ENCODE assay signal across 11 cellular contexts in the genomic region with DNA sequence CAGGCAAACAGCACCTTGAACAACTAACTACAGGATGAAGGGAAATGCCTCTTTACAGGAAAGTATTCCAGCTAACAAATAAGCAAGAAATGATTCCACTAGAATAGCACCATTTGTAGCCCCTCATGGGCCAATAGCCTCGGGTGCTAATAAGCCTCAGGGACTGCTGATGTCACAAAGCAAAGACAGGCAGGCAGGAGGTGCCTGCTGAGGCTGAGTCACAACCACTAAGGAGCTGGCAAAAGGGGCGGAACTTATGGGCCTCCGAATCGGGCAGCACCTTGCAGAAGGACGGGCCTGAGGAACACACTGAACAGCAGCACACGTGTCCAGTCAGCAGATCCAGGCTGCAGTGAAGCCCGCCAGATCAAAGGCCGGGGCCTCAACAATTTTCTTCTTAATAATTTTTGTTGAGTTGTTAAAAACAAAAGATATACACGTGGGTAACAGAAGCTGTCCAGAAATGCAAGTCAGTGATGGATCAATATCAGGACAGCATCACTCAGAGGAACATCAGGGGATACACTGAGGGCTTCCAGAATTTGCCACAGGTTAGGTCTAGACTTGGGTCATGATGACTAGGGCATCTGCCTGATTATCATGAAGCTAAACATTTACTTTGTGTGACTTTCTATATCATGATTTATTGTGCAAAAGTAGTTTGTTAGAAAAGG. TPM values are rescaled to one million over a fixed set of nuclear protein-coding genes. Genes with fewer than 3 reads are reported as not detected.
DNase-seq lines count a peak whose midpoint lies in the region; ATAC-seq and TF ChIP-seq lines count a peak whose summit lies in the region.
"Not testable (repeated sequence)": the region's sequence is repeated elsewhere in the genome, so short reads cannot be mapped to it uniquely, and the experiment has no call there.
"Had no signal": no experiment of that assay in that cellular context is flagged by ENCODE, and none has a peak within 500 bp of the region (broad histone marks: within the 10 kb centered on the region; RNA-seq: fewer than 3 reads in every experiment).

No MANE protein-coding gene starts in this region.

- H3K79me1 ChIP-seq in mesendoderm (ENCODE audit: low read length): not testable (repeated sequence)

- not testable (repeated sequence) for H3K27ac ChIP-seq in heart right ventricle; mesendoderm (ENCODE audit: low read depth, low read length); upper lobe of right lung

- not testable (repeated sequence) for H3K9ac ChIP-seq in mesendoderm (ENCODE audit: low read length)

- ATAC-seq in T-helper 17 cell: peak; percentile 32
- peak; percentile 80 for ATAC-seq in esophagus mucosa
- peak in 6 of 8 donors; percentile 44 to 92 (median 83) for ATAC-seq in heart right ventricle
- peak; percentile 70 for ATAC-seq in upper lobe of right lung

- H3K79me2 ChIP-seq in mesendoderm (ENCODE audit: control insufficient read depth, insufficient read depth, low read length): not testable (repeated sequence)

- H4K8ac ChIP-seq in mesendoderm (ENCODE audit: low read depth, low read length): not testable (repeated sequence)

- not testable (repeated sequence) for H2BK120ac ChIP-seq in mesendoderm (ENCODE audit: low read depth, low read length)

- H3K4ac ChIP-seq in mesendoderm (ENCODE audit: low read depth, low read length): not testable (repeated sequence)

- H3K36me3 ChIP-seq in heart right ventricle (peaks cover 0 to 33% (median 4%) of the 10 kb centered on the region in 9 donors), upper lobe of right lung (peaks cover 18% of the 10 kb centered on the region)
- H3K36me3 ChIP-seq in mesendoderm (ENCODE audit: control insufficient read depth, insufficient read depth, low read length): not testable (repeated sequence)

- not testable (repeated sequence) for H2AK5ac ChIP-seq in mesendoderm (ENCODE audit: low read length)

- not testable (repeated sequence) for H3K4me3 Mint-ChIP-seq in T-helper 17 cell

- not testable (repeated sequence) for TF ChIP-seq CTCF in heart right ventricle (IDR thresholded peaks at IDR 0.05); upper lobe of right lung (IDR thresholded peaks at IDR 0.05)

- intact Hi-C loops in heart right ventricle (cut with DNase I); upper lobe of right lung (cut with DNase I): not testable (repeated sequence)

- H3K36me3 Mint-ChIP-seq in T-helper 17 cell (ENCODE audit: low read depth): not testable (repeated sequence)

- DNase-seq in ELF-1 (ENCODE audit: low read depth, low spot score) (peak; percentile 44), M059J (ENCODE audit: low read depth) (peak; percentile 30), astrocyte of the hippocampus (ENCODE audit: low read depth, low spot score) (peak; percentile 67), mesendoderm (peak; percentile 59)
- DNase-seq in T-helper 17 cell, heart right ventricle, upper lobe of right lung: not testable (repeated sequence)

- peaks cover 0 to 13% (median 0%) of the 10 kb centered on the region in 9 donors for H3K4me1 ChIP-seq in heart right ventricle
- H3K4me1 ChIP-seq in mesendoderm (ENCODE audit: control insufficient read depth, low read depth, low read length); upper lobe of right lung: not testable (repeated sequence)

- H3K18ac ChIP-seq in mesendoderm (ENCODE audit: low read length): not testable (repeated sequence)

- not testable (repeated sequence) for H3K56ac ChIP-seq in mesendoderm (ENCODE audit: low read length)

- not testable (repeated sequence) for H3K4me3 ChIP-seq in heart right ventricle; mesendoderm (ENCODE audit: low read length); upper lobe of right lung

- H2BK15ac ChIP-seq in mesendoderm (replicated peaks; ENCODE audit: low read depth): not testable (repeated sequence)

- H3K27ac Mint-ChIP-seq in T-helper 17 cell: peak overlapping the region; percentile 12

- not testable (repeated sequence) for H3K9me3 ChIP-seq in T-helper 17 cell (ENCODE audit: control insufficient read depth, low read length, poor library complexity, severe bottlenecking); upper lobe of right lung
- H3K9me3 ChIP-seq in heart right ventricle: peaks cover 0 to 32% (median 8%) of the 10 kb centered on the region in 11 donors

- H3K4me2 ChIP-seq in mesendoderm (ENCODE audit: low read length): not testable (repeated sequence)

- H3K27me3 ChIP-seq in heart right ventricle; mesendoderm (ENCODE audit: insufficient read depth, low read length, poor library complexity); upper lobe of right lung: not testable (repeated sequence)

- WGBS in heart right ventricle, 2 donors: 53 to 60% methylated on average over 6 to 7 of the region's 9 CpGs
- WGBS in mesendoderm (ENCODE audit: extremely low coverage, insufficient coverage, low lambda C conversion rate): no CpG with 5 or more reads among the region's 9 CpGs

- H3K23ac ChIP-seq in mesendoderm (ENCODE audit: low read length): not testable (repeated sequence)

- not testable (repeated sequence) for H3K4me1 Mint-ChIP-seq in T-helper 17 cell

- H3K27me3 Mint-ChIP-seq in T-helper 17 cell: not testable (repeated sequence)

- not testable (repeated sequence) for H2BK5ac ChIP-seq in mesendoderm (ENCODE audit: low read length)

- not testable (repeated sequence) for H4K5ac ChIP-seq in mesendoderm (ENCODE audit: low read length)

RNA-seq across cellular contexts. Expression of gene OCA2, which starts 52.9 kb away (rescaled TPM):
- not detected in 2 replicates for total RNA-seq in M059J (2014; rRNA removed; shearing (Covaris generic))
- total RNA-seq in T-helper 17 cell (not detected), esophagus mucosa (1.6 TPM), heart right ventricle (under 1 TPM in 4 of 10 donors, not detected in 6; 0.17 to 0.32 (median 0.20) TPM), upper lobe of right lung (0.55 TPM)
- under 1 TPM; 0.04 to 0.15 TPM for polyA plus RNA-seq in heart right ventricle
- 0.22 TPM for polyA plus RNA-seq in mesendoderm (2013, experiment 1 of 2)
- 0.18 TPM for polyA plus RNA-seq in mesendoderm (2013, experiment 2 of 2)
- total RNA-seq: CD8-positive, alpha-beta T cell; fibroblast of lung; OCI-LY7 had no signal
- polyA plus RNA-seq: fibroblast of lung had no signal

Comparison
In these comparisons a context has a peak if more than half of its experiments do, and no peak if none do; other contexts are left out.
1. ATAC-seq: peak in every context shown above with its lines; median percentile 83 in heart right ventricle; 80 in esophagus mucosa; 70 in upper lobe of right lung; 32 in T-helper 17 cell.